Comparison of ENCODE assay signal across 26 cellular contexts in genomic region chr20:22791432-22791831, GRCh38.
"Had no signal": no experiment of that assay in that cellular context is flagged by ENCODE, and none has a peak within 500 bp of the region (broad histone marks: within the 10 kb centered on the region; RNA-seq: fewer than 3 reads in every experiment).

No MANE protein-coding gene starts in this region.

- FAIRE-seq: islet of Langerhans, kidney had no signal

- H3K9me3 Mint-ChIP-seq: immature natural killer cell; natural killer cell treated with Interleukin-12 subunit alpha and Interleukin-12 subunit beta and Interleukin-15 and Interleukin-18, amount 100 ng/mL, for 72 hours; stimulated activated memory B cell treated with anti-CD40 and anti-IgM and Interleukin-4, amounts not matched to agents 10 μg/mL and 1 μg/mL and 100 μg/mL, for 72 hours had no signal

- H3K4me3 Mint-ChIP-seq: immature natural killer cell; memory B cell; naive thymus-derived CD4-positive, alpha-beta T cell; natural killer cell treated with Interleukin-12 subunit alpha and Interleukin-12 subunit beta and Interleukin-15 and Interleukin-18, amount 100 ng/mL, for 72 hours; stimulated activated memory B cell treated with anti-CD40 and anti-IgM and Interleukin-4, amounts not matched to agents 10 μg/mL and 1 μg/mL and 100 μg/mL, for 72 hours; stimulated activated naive CD8-positive, alpha-beta T cell treated with anti-CD3 and anti-CD28 coated beads, Interleukin-15, amount 100 ng/mL, for 72 hours had no signal

- H3K36me3 ChIP-seq: left ventricle myocardium inferior, ovary, right atrium auricular region, right lobe of liver, tibial nerve, upper lobe of left lung, vagina had no signal

- H3K27me3 ChIP-seq: ovary, right atrium auricular region, right lobe of liver, tibial nerve, upper lobe of left lung, vagina had no signal

- H3K4me1 Mint-ChIP-seq: immature natural killer cell; memory B cell; naive thymus-derived CD4-positive, alpha-beta T cell; stimulated activated memory B cell treated with anti-CD40 and anti-IgM and Interleukin-4, amounts not matched to agents 10 μg/mL and 1 μg/mL and 100 μg/mL, for 72 hours; stimulated activated naive CD8-positive, alpha-beta T cell treated with anti-CD3 and anti-CD28 coated beads, Interleukin-15, amount 100 ng/mL, for 72 hours had no signal

- H3K27ac Mint-ChIP-seq: immature natural killer cell; memory B cell; naive thymus-derived CD4-positive, alpha-beta T cell; natural killer cell treated with Interleukin-12 subunit alpha and Interleukin-12 subunit beta and Interleukin-15 and Interleukin-18, amount 100 ng/mL, for 72 hours; progenitor cell of endocrine pancreas; stimulated activated memory B cell treated with anti-CD40 and anti-IgM and Interleukin-4, amounts not matched to agents 10 μg/mL and 1 μg/mL and 100 μg/mL, for 72 hours; stimulated activated naive CD8-positive, alpha-beta T cell treated with anti-CD3 and anti-CD28 coated beads, Interleukin-15, amount 100 ng/mL, for 72 hours had no signal

- DNase-seq: immature natural killer cell; kidney; left ventricle myocardium inferior; midbrain; mucosa of descending colon; naive thymus-derived CD4-positive, alpha-beta T cell; ovary; right lobe of liver; stimulated activated CD4-positive, alpha-beta T cell treated with anti-CD3 and anti-CD28 coated beads, Interleukin-1b, Interleukin-23, amount 100 ng/mL, for 48 hours; stimulated activated CD4-positive, alpha-beta T cell treated with anti-CD3 and anti-CD28 coated beads, Interleukin-2, amount 100 ng/mL, for 48 hours; stimulated activated CD4-positive, alpha-beta T cell treated with anti-CD3 and anti-CD28 coated beads, Interleukin-4, amount 100 ng/mL, for 4 hours; stimulated activated CD8-positive, alpha-beta memory T cell treated with anti-CD3 and anti-CD28 coated beads, Interleukin-4, amount 100 ng/mL, for 48 hours; stimulated activated naive CD4-positive, alpha-beta T cell treated with Interleukin-2 at 50 U/mL for 16 hours; stimulated activated naive CD8-positive, alpha-beta T cell treated with anti-CD3 and anti-CD28 coated beads, Interleukin-15, amount 100 ng/mL, for 72 hours; substantia nigra; upper lobe of left lung had no signal

- ATAC-seq: mucosa of descending colon; naive thymus-derived CD4-positive, alpha-beta T cell; natural killer cell treated with Interleukin-12 subunit alpha and Interleukin-12 subunit beta and Interleukin-15 and Interleukin-18, amount 100 ng/mL, for 72 hours; right lobe of liver; stimulated activated memory B cell treated with anti-CD40 and anti-IgM and Interleukin-4, amounts not matched to agents 10 μg/mL and 1 μg/mL and 100 μg/mL, for 72 hours; stimulated activated naive CD8-positive, alpha-beta T cell treated with anti-CD3 and anti-CD28 coated beads, Interleukin-15, amount 100 ng/mL, for 72 hours had no signal

- H3K4me3 ChIP-seq: left ventricle myocardium inferior, lung, mucosa of descending colon, ovary, right atrium auricular region, right lobe of liver, smooth muscle cell, tibial nerve, upper lobe of left lung, vagina had no signal

- H3K9me3 ChIP-seq: left ventricle myocardium inferior, mucosa of descending colon, ovary, right atrium auricular region, right lobe of liver, tibial nerve, upper lobe of left lung, vagina had no signal

- H3K27ac ChIP-seq: left ventricle myocardium inferior, ovary, right atrium auricular region, right lobe of liver, tibial nerve, upper lobe of left lung, vagina had no signal

- H3K4me1 ChIP-seq: right lobe of liver, vagina had no signal

- H3K36me3 Mint-ChIP-seq: immature natural killer cell; memory B cell; naive thymus-derived CD4-positive, alpha-beta T cell; natural killer cell treated with Interleukin-12 subunit alpha and Interleukin-12 subunit beta and Interleukin-15 and Interleukin-18, amount 100 ng/mL, for 72 hours; stimulated activated memory B cell treated with anti-CD40 and anti-IgM and Interleukin-4, amounts not matched to agents 10 μg/mL and 1 μg/mL and 100 μg/mL, for 72 hours had no signal

- H3K4me2 ChIP-seq: smooth muscle cell had no signal

- H3K27me3 Mint-ChIP-seq: stimulated activated memory B cell treated with anti-CD40 and anti-IgM and Interleukin-4, amounts not matched to agents 10 μg/mL and 1 μg/mL and 100 μg/mL, for 72 hours had no signal
